ENCODE assay signal across 8 cellular contexts in genomic region chr1:147670319-147671003, GRCh38. TPM values are rescaled to one million over a fixed set of nuclear protein-coding genes. Genes with fewer than 3 reads are reported as not detected.
DNase-seq lines count a peak whose midpoint lies in the region; ATAC-seq, FAIRE-seq and TF ChIP-seq lines count a peak whose summit lies in the region.

Gene ACP6, minus strand, starts transcription at chr1:147670524. Its CDS starts 476 bp downstream, at chr1:147670048.

- H3K27me3 Mint-ChIP-seq in activated T-cell treated with anti-CD3 and anti-CD28 coated beads, Interleukin-2, amount 50 U/mL, for 72 hours (ENCODE audit: low read depth), result no peaks in the 10 kb centered on the region

- H3K27me3 ChIP-seq in esophagus squamous epithelium, result peaks cover 0 to 3% (median 0%) of the 10 kb centered on the region in 4 donors
- H3K27me3 ChIP-seq in muscle layer of duodenum (ENCODE audit: low read depth, low read length), result no peaks in the 10 kb centered on the region

- H3K27ac ChIP-seq in esophagus squamous epithelium, result peak within 1 kb of the TSS; percentile 83 to 87 (median 84)
- H3K27ac ChIP-seq in muscle layer of duodenum (ENCODE audit: low read length), result peak within 1 kb of the TSS; percentile 76

- H3K4me3 Mint-ChIP-seq in activated T-cell treated with anti-CD3 and anti-CD28 coated beads, Interleukin-2, amount 50 U/mL, for 72 hours, result peak within 1 kb of the TSS; percentile 93 to 95

- H3K4me1 Mint-ChIP-seq in activated T-cell treated with anti-CD3 and anti-CD28 coated beads, Interleukin-2, amount 50 U/mL, for 72 hours (ENCODE audit: low read depth), result peaks cover 19% of the 10 kb centered on the region

- ATAC-seq in GM21717 (IDR thresholded peaks at IDR 0.05; ENCODE audit: unreplicated experiment), result peak; percentile 97
- peak; percentile 97 to 98 for ATAC-seq in activated T-cell treated with anti-CD3 and anti-CD28 coated beads, Interleukin-2, amount 50 U/mL, for 72 hours (replicated peaks in 1 of 2)

- peak within 1 kb of the TSS; percentile 68 for H3K27ac Mint-ChIP-seq in activated T-cell treated with anti-CD3 and anti-CD28 coated beads, Interleukin-2, amount 50 U/mL, for 72 hours

- intact Hi-C loops in esophagus squamous epithelium (cut with DNase I), result no loop called here

- WGBS in esophagus squamous epithelium, 2 donors, result 0 to 8% methylated on average over 3 to 9 of the region's 36 CpGs

- DNase-seq in DMS153 treated with DMSO at 0.1 percent for 48 hours (lab: John Stamatoyannopoulos, UW; ENCODE audit: unreplicated experiment) (peak; percentile 91), RCC 7860 (ENCODE audit: low spot score) (peak; percentile 87), esophagus squamous epithelium (lab: John Stamatoyannopoulos, UW) (no peak)
- peak; percentile 88 for DNase-seq in Jurkat, Clone E6-1 (ENCODE audit: low read depth, low spot score)
- peak; percentile 89 to 92 for DNase-seq in activated T-cell treated with anti-CD3 and anti-CD28 coated beads, Interleukin-2, amount 50 U/mL, for 72 hours
- peak; percentile 72 for DNase-seq in stimulated activated CD8-positive, alpha-beta memory T cell treated with anti-CD3 and anti-CD28 coated beads, Interleukin-7, amount 100 ng/mL, for 24 hours (ENCODE audit: low read depth)

- H3K4me1 ChIP-seq in esophagus squamous epithelium (peaks cover 0 to 20% (median 6%) of the 10 kb centered on the region in 3 donors), muscle layer of duodenum (ENCODE audit: control insufficient read depth in 1 of 2, insufficient read depth in 2 of 2, low read length in 2 of 2) (peaks cover 8 to 21% of the 10 kb centered on the region in 2 donors)

- no peaks in the 10 kb centered on the region for H3K9me3 ChIP-seq in esophagus squamous epithelium
- H3K9me3 ChIP-seq in muscle layer of duodenum (ENCODE audit: control insufficient read depth in 1 of 2, low read length in 2 of 2), result no peaks in the 10 kb centered on the region

- peak in 2 of 4 donors; percentile 15 to 66 for TF ChIP-seq POLR2A in esophagus squamous epithelium (IDR thresholded peaks at IDR 0.05)

- H3K9me3 Mint-ChIP-seq in activated T-cell treated with anti-CD3 and anti-CD28 coated beads, Interleukin-2, amount 50 U/mL, for 72 hours, result no peaks in the 10 kb centered on the region

- H3K36me3 Mint-ChIP-seq in activated T-cell treated with anti-CD3 and anti-CD28 coated beads, Interleukin-2, amount 50 U/mL, for 72 hours (ENCODE audit: insufficient read depth in 2 of 2), result no peaks in the 10 kb centered on the region

- peak; percentile 71 for FAIRE-seq in RCC 7860 (lab: Jason Lieb, UNC)

- TF ChIP-seq CTCF in esophagus squamous epithelium (IDR thresholded peaks at IDR 0.05), result peak in 1 of 6 experiments; percentile 14

- H3K4me3 ChIP-seq in Jurkat, Clone E6-1 (ENCODE audit: low read length), result peak within 1 kb of the TSS; percentile 80
- H3K4me3 ChIP-seq in esophagus squamous epithelium (peak within 1 kb of the TSS; percentile 67 to 91 (median 86)), muscle layer of duodenum (ENCODE audit: low read depth in 1 of 2, low read length in 2 of 2) (peak within 1 kb of the TSS; percentile 82 to 99)

- no peaks in the 10 kb centered on the region for H3K36me3 ChIP-seq in esophagus squamous epithelium
- H3K36me3 ChIP-seq in muscle layer of duodenum (ENCODE audit: control insufficient read depth in 1 of 2, insufficient read depth in 2 of 2, low read length in 2 of 2), result no peaks in the 10 kb centered on the region

RNA-seq across cellular contexts. Expression of gene ACP6, which starts in this region (rescaled TPM):
- 20.7 TPM for polyA plus RNA-seq in Jurkat, Clone E6-1 (2012; ENCODE audit: insufficient read depth, insufficient read length)
- 10 to 100 TPM; 24.5 to 31.0 TPM for total RNA-seq in activated T-cell treated with anti-CD3 and anti-CD28 coated beads, Interleukin-2, amount 50 U/mL, for 72 hours
- 10 to 100 TPM in 2 of 4 donors, 1 to 10 TPM in 2; 3.5 to 12.4 (median 8.4) TPM for total RNA-seq in esophagus squamous epithelium
